23 cellular contexts compared by ENCODE assay signal in genomic region chr4:7588002-7588401, GRCh38.
DNase-seq lines count a peak whose midpoint lies in the region; ATAC-seq and TF ChIP-seq lines count a peak whose summit lies in the region.
"Had no signal": no experiment of that assay in that cellular context is flagged by ENCODE, and none has a peak within 500 bp of the region (broad histone marks: within the 10 kb centered on the region; RNA-seq: fewer than 3 reads in every experiment).

No MANE protein-coding gene starts in this region.

- H3K27ac ChIP-seq in endodermal cell (ENCODE audit: low read depth, low read length) (peak overlapping the region; percentile 47), psoas muscle (no peak overlapping the region)
- H3K27ac ChIP-seq: HL-60 had no signal

- WGBS in endodermal cell (ENCODE audit: insufficient coverage in 1 of 2, insufficient read length in 1 of 2), 2 experiments, result 65 to 82% methylated on average over 9 to 12 of the region's 12 CpGs
- WGBS in psoas muscle, 3 donors, result 67 to 78% (median 74%) methylated on average over 12 of the region's 12 CpGs

- no peak overlapping the region for H3K4me3 ChIP-seq in endodermal cell (ENCODE audit: low read length)
- H3K4me3 ChIP-seq in psoas muscle, result no peak overlapping the region
- H3K4me3 ChIP-seq: GM12878, GM23338, HAP-1, K562, MG63 had no signal

- H3K4me3 Mint-ChIP-seq in endodermal cell, result no peak overlapping the region
- H3K4me3 Mint-ChIP-seq: CD8-positive, alpha-beta memory T cell; GM23338 had no signal

- no peaks in the 10 kb centered on the region for H3K4me1 ChIP-seq in endodermal cell (ENCODE audit: control insufficient read depth, insufficient read depth, low read length)
- no peaks in the 10 kb centered on the region for H3K4me1 ChIP-seq in psoas muscle
- H3K4me1 ChIP-seq: HAP-1 had no signal

- H3K9me3 Mint-ChIP-seq in endodermal cell, result no peaks in the 10 kb centered on the region

- H3K4me1 Mint-ChIP-seq in endodermal cell, result no peaks in the 10 kb centered on the region
- H3K4me1 Mint-ChIP-seq: CD8-positive, alpha-beta memory T cell had no signal

- H3K27ac Mint-ChIP-seq in endodermal cell, result no peak overlapping the region
- H3K27ac Mint-ChIP-seq: CD8-positive, alpha-beta memory T cell; GM23338 had no signal

- ATAC-seq in psoas muscle (no peak), GM19351 (IDR thresholded peaks at IDR 0.05; ENCODE audit: unreplicated experiment) (no peak)
- ATAC-seq: GM12878, GM23338, HepG2, K562, SK-N-SH treated with all-trans-retinoic acid at 6 μM for 48 hours had no signal

- intact Hi-C loops in psoas muscle (cut with DNase I), result no loop called here

- no peaks in the 10 kb centered on the region for H3K36me3 ChIP-seq in endodermal cell (ENCODE audit: control insufficient read depth, insufficient read depth, low read length)
- H3K36me3 ChIP-seq in psoas muscle (ENCODE audit: insufficient read depth in 1 of 2, low read depth in 1 of 2), result no peaks in the 10 kb centered on the region
- H3K36me3 ChIP-seq: HAP-1, MG63 had no signal

- no peak overlapping the region for H3K9ac ChIP-seq in endodermal cell (ENCODE audit: extremely low read depth, low read length, poor library complexity, severe bottlenecking)

- no peaks in the 10 kb centered on the region for H3K36me3 Mint-ChIP-seq in endodermal cell (ENCODE audit: low read depth)
- H3K36me3 Mint-ChIP-seq: CD8-positive, alpha-beta memory T cell had no signal

- H3K9me3 ChIP-seq in endodermal cell (ENCODE audit: control insufficient read depth, low read length) (no peaks in the 10 kb centered on the region), psoas muscle (no peaks in the 10 kb centered on the region)
- H3K9me3 ChIP-seq: HAP-1, MG63 had no signal

- DNase-seq in NCI-H187 (lab: John Stamatoyannopoulos, UW) (peak; percentile 86 to 90), NCI-H82 treated with DMSO at 0.1 percent for 48 hours (lab: John Stamatoyannopoulos, UW; ENCODE audit: unreplicated experiment) (peak; percentile 2), endodermal cell (no peak), NCI-H1930 (lab: John Stamatoyannopoulos, UW) (no peak), AML-193 (lab: John Stamatoyannopoulos, UW) (no peak), psoas muscle (no peak)
- DNase-seq: C1 segment of cervical spinal cord; CD8-positive, alpha-beta memory T cell; DMS53; MG63; NCI-H2029; NCI-H2171 treated with DMSO at 0.1 percent for 48 hours; NCI-H69; NK-92 treated with Interleukin-12 subunit alpha and Interleukin-12 subunit beta, amount 100 ng/mL, for 24 hours; T-helper 1 cell had no signal

- H3K27me3 Mint-ChIP-seq in endodermal cell (ENCODE audit: insufficient read depth), result no peaks in the 10 kb centered on the region

- H3K27me3 ChIP-seq in endodermal cell (ENCODE audit: control insufficient read depth, insufficient read depth, low read length, poor library complexity, severe bottlenecking) (no peaks in the 10 kb centered on the region), psoas muscle (ENCODE audit: insufficient read depth in 3 of 3, low read length in 2 of 3) (peaks cover 0 to 12% (median 4%) of the 10 kb centered on the region in 3 donors)
- H3K27me3 ChIP-seq: MG63 had no signal

- TF ChIP-seq CTCF in endodermal cell (conservative IDR thresholded peaks at IDR 0.05) (no peak), psoas muscle (IDR thresholded peaks at IDR 0.05) (no peak)

Comparison
In these comparisons a context has a peak if more than half of its experiments do, and no peak if none do; other contexts are left out.
1. DNase-seq: peak in NCI-H187 (2 of 2) and NCI-H82 treated with DMSO at 0.1 percent for 48 hours (single experiment); none in endodermal cell (single experiment), NCI-H1930 (0 of 2), AML-193 (0 of 2) and psoas muscle (0 of 2).